In the genomic region with DNA sequence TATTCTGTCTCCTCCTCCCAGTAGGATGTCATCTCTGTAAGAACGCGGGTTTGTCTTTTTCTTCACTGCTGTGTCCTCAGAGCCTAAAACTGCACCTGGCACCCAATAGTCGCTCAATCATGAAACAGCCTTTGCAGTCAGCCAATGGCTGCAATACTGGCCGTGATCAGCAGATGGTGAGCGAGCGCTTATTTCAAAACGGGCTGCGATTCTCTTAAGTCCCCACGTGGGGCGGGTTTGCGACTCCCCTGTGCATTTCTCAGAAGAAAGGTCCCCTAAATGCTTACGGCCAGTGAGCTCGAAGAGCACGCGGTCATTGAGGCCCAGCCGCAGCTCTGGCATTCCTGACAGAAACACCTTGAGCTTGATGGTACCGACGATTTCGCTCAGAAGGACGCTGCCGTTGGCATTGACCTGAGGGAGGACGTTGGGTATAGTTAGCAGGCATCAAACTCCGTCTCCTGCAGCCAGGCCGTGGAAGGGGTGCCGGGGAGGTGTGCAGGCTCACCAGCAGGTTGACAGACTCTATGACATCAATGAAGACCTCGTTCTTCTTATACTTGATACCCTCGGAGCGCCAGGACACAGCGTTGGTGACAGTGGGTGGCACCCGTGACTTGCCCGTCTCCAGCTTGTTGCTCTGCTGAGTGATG, we compare ENCODE assay signal across 8 cellular contexts. TPM values are rescaled to one million over a fixed set of nuclear protein-coding genes. Genes with fewer than 3 reads are reported as not detected.
DNase-seq lines count a peak whose midpoint lies in the region; ATAC-seq and TF ChIP-seq lines count a peak whose summit lies in the region.

No MANE protein-coding gene starts in this region.

- POLR2A ChIA-PET in GM10248 (lab: Yijun Ruan, JAX) = no interaction called here
- POLR2A ChIA-PET in SK-N-SH (lab: Yijun Ruan, JAX) = interaction anchor here (0.6 to 1.3 kb wide), 4 partner anchors 59 to 115 kb away, joined by 3 to 7 read pairs (median 4); no protein-coding TSS in a partner anchor

- CTCF ChIA-PET in GM10248 (lab: Yijun Ruan, JAX) (interaction anchor here (0.6 to 8.7 kb wide), 51 partner anchors 8 to 283 kb away, joined by 3 to 340 read pairs (median 5); partner anchors contain the start of genes CDKN2D, DNM2, KRI1 and QTRT1), SK-N-SH (lab: Yijun Ruan, JAX) (interaction anchor here (0.6 to 9.1 kb wide), 55 partner anchors 8 to 283 kb away, joined by 3 to 330 read pairs (median 5); partner anchors contain the start of genes CDKN2D, DNM2, KRI1 and QTRT1)
- CTCF ChIA-PET in activated naive CD4-positive, alpha-beta T cell treated with anti-CD3 and anti-CD28 coated beads, Interleukin-2, amount 10 ng/mL, durations not matched to agents 7 days and 5 days (lab: Charles Lee) = interaction anchor here (0.5 to 12.1 kb wide), 34 partner anchors 8 to 321 kb away, joined by 3 to 299 read pairs (median 4); partner anchors contain the start of genes QTRT1 and SLC44A2

- TF ChIP-seq CTCF in GM10248 (IDR thresholded peaks at IDR 0.05; ENCODE audit: control extremely low read depth, extremely low read depth, low read depth, missing control alignments) (peak; percentile 99), SK-N-SH (IDR thresholded peaks at IDR 0.05) (peak; percentile 97), type B pancreatic cell (conservative IDR thresholded peaks at IDR 0.05) (peak; percentile 98)

- peaks cover 43% of the 10 kb centered on the region for H3K27me3 Mint-ChIP-seq in activated naive CD4-positive, alpha-beta T cell treated with anti-CD3 and anti-CD28 coated beads, Interleukin-2, amount 10 ng/mL, durations not matched to agents 7 days and 5 days
- H3K27me3 Mint-ChIP-seq in type B pancreatic cell = peaks cover 11% of the 10 kb centered on the region

- H3F3A ChIP-seq in SK-N-SH (replicated peaks; ENCODE audit: insufficient read depth) = no peaks in the 10 kb centered on the region

- no peak overlapping the region for H3K9ac ChIP-seq in SK-N-SH

- H3K79me2 ChIP-seq in SK-N-SH (ENCODE audit: insufficient read depth) = no peaks in the 10 kb centered on the region

- H3K4me3 ChIP-seq in SK-N-SH (ENCODE audit: low read depth in 2 of 2, low read length in 1 of 2) = peak overlapping the region in 1 of 2 experiments; percentile 6; a peak in 1 of 4 replicates

- H3K4me1 ChIP-seq in SK-N-SH (ENCODE audit: control insufficient read depth in 1 of 2, insufficient read depth in 2 of 2, low read depth in 1 of 2, low read length in 1 of 2) = peaks cover 0 to 3% of the 10 kb centered on the region in 2 experiments; a peak in 1 of 4 replicates

- no peak overlapping the region for H3K27ac Mint-ChIP-seq in activated naive CD4-positive, alpha-beta T cell treated with anti-CD3 and anti-CD28 coated beads, Interleukin-2, amount 10 ng/mL, durations not matched to agents 7 days and 5 days
- peak overlapping the region; percentile 9 for H3K27ac Mint-ChIP-seq in type B pancreatic cell

- intact Hi-C loops in head of caudate nucleus (cut with DNase I) (loop anchor here (2.0 kb wide), 1 partner anchor 64 kb away; no protein-coding TSS in a partner anchor), posterior cingulate gyrus (cut with DNase I) (loop anchor here (1.0 to 5.0 kb wide), 2 partner anchors 63 to 116 kb away; no protein-coding TSS in a partner anchor)

- no peak overlapping the region for H3K4me2 ChIP-seq in SK-N-SH

- peak; percentile 98 for TF ChIP-seq RAD21 in SK-N-SH (IDR thresholded peaks at IDR 0.05; ENCODE audit: low read length)

- DNase-seq in GM10248 (ENCODE audit: extremely low spot score) = peak; percentile 82
- DNase-seq in NAMALWA (ENCODE audit: low spot score) = peak; percentile 97
- peak; percentile 86 for DNase-seq in SK-N-SH
- peak; percentile 95 for DNase-seq in activated naive CD4-positive, alpha-beta T cell treated with anti-CD3 and anti-CD28 coated beads, Interleukin-2, amount 10 ng/mL, durations not matched to agents 7 days and 5 days
- DNase-seq in head of caudate nucleus = peak; percentile 81 to 96 (median 91)
- DNase-seq in posterior cingulate gyrus = peak; percentile 79 to 98 (median 90)
- peak; percentile 89 for DNase-seq in type B pancreatic cell (ENCODE audit: extremely low spot score, unreplicated experiment)

- H3K9me3 Mint-ChIP-seq in activated naive CD4-positive, alpha-beta T cell treated with anti-CD3 and anti-CD28 coated beads, Interleukin-2, amount 10 ng/mL, durations not matched to agents 7 days and 5 days = no peaks in the 10 kb centered on the region
- no peaks in the 10 kb centered on the region for H3K9me3 Mint-ChIP-seq in type B pancreatic cell

- no peak overlapping the region for H2AFZ ChIP-seq in SK-N-SH (ENCODE audit: low read depth)

- H3K36me3 Mint-ChIP-seq in activated naive CD4-positive, alpha-beta T cell treated with anti-CD3 and anti-CD28 coated beads, Interleukin-2, amount 10 ng/mL, durations not matched to agents 7 days and 5 days = no peaks in the 10 kb centered on the region
- H3K36me3 Mint-ChIP-seq in type B pancreatic cell = peaks cover 5% of the 10 kb centered on the region

- H3K4me3 Mint-ChIP-seq in activated naive CD4-positive, alpha-beta T cell treated with anti-CD3 and anti-CD28 coated beads, Interleukin-2, amount 10 ng/mL, durations not matched to agents 7 days and 5 days = no peak overlapping the region
- peak overlapping the region; percentile 45 for H3K4me3 Mint-ChIP-seq in type B pancreatic cell

- no peaks in the 10 kb centered on the region for H4K20me1 ChIP-seq in SK-N-SH (ENCODE audit: insufficient read depth)

- H3K4me1 Mint-ChIP-seq in activated naive CD4-positive, alpha-beta T cell treated with anti-CD3 and anti-CD28 coated beads, Interleukin-2, amount 10 ng/mL, durations not matched to agents 7 days and 5 days = peaks cover 17% of the 10 kb centered on the region
- H3K4me1 Mint-ChIP-seq in type B pancreatic cell (ENCODE audit: unreplicated experiment) = peaks cover 6% of the 10 kb centered on the region

- H3K9me3 ChIP-seq in SK-N-SH = no peaks in the 10 kb centered on the region

- H3K9me2 ChIP-seq in SK-N-SH = no peaks in the 10 kb centered on the region

- 29% methylated on average over 28 of the region's 31 CpGs for WGBS in SK-N-SH (ENCODE audit: low lambda C conversion rate)

- H3K27ac ChIP-seq in SK-N-SH (ENCODE audit: low read depth in 2 of 2, low read length in 1 of 2) = no peak overlapping the region

- no peaks in the 10 kb centered on the region for H3K36me3 ChIP-seq in SK-N-SH (replicated peaks in 1 of 2; ENCODE audit: control insufficient read depth in 1 of 2, insufficient read depth in 2 of 2, low read length in 1 of 2)

- TF ChIP-seq EP300 in SK-N-SH (IDR thresholded peaks at IDR 0.05; ENCODE audit: borderline replicate concordance in 1 of 2, low read depth in 1 of 2, low read length in 1 of 2) = no peak

- no peak for ATAC-seq in HG02852 (IDR thresholded peaks at IDR 0.05; ENCODE audit: unreplicated experiment)

- H3K27me3 ChIP-seq in SK-N-SH (ENCODE audit: insufficient read depth) = no peaks in the 10 kb centered on the region

TF ChIP-seq in SK-N-SH, 30 proteins besides CTCF, POLR2A, EP300 and RAD21 (continues in another document):
- TF ChIP-seq MAX (IDR thresholded peaks at IDR 0.05; ENCODE audit: low read depth) (peak; percentile 84), RCOR1 (IDR thresholded peaks at IDR 0.05; ENCODE audit: low read length) (no peak)
- TF ChIP-seq, protein P1, sequence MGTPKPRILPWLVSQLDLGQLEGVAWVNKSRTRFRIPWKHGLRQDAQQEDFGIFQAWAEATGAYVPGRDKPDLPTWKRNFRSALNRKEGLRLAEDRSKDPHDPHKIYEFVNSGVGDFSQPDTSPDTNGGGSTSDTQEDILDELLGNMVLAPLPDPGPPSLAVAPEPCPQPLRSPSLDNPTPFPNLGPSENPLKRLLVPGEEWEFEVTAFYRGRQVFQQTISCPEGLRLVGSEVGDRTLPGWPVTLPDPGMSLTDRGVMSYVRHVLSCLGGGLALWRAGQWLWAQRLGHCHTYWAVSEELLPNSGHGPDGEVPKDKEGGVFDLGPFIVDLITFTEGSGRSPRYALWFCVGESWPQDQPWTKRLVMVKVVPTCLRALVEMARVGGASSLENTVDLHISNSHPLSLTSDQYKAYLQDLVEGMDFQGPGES (IDR thresholded peaks at IDR 0.05; ENCODE audit: low read depth, low read length) = no peak

RNA-seq across cellular contexts. Expression of gene AP1M2, which starts 6.0 kb away (rescaled TPM):
- polyA plus RNA-seq in SK-N-SH (2012; rRNA removed) = 0.05 and 0.30 TPM in 2 replicates
- polyA plus RNA-seq in SK-N-SH (2012; cell fraction: cytosol; rRNA removed) = 0.21 and 0.42 TPM in 2 replicates
- 0.06 and 0.48 TPM in 2 replicates for polyA plus RNA-seq in SK-N-SH (2012; cell fraction: nucleus; rRNA removed)
- total RNA-seq in type B pancreatic cell (ENCODE audit: low replicate concordance) = 45.2 and 104 TPM in 2 replicates

RNA-seq across cellular contexts. Expression of gene CDKN2D, which starts 12.3 kb away (rescaled TPM):
- polyA plus RNA-seq in SK-N-SH (2012; rRNA removed) = 13.1 and 14.9 TPM in 2 replicates
- polyA plus RNA-seq in SK-N-SH (2012; cell fraction: cytosol; rRNA removed) = 11.6 and 16.2 TPM in 2 replicates
- polyA plus RNA-seq in SK-N-SH (2012; cell fraction: nucleus; rRNA removed) = 5.4 and 5.7 TPM in 2 replicates
- total RNA-seq in type B pancreatic cell (ENCODE audit: low replicate concordance) = 4.8 and 6.5 TPM in 2 replicates

RNA-seq across cellular contexts. Expression of gene KRI1, which starts 15.3 kb away (rescaled TPM):
- 23.3 and 26.7 TPM in 2 replicates for polyA plus RNA-seq in SK-N-SH (2012; rRNA removed)
- polyA plus RNA-seq in SK-N-SH (2012; cell fraction: cytosol; rRNA removed) = 17.4 and 23.7 TPM in 2 replicates
- 58.1 and 74.0 TPM in 2 replicates for polyA plus RNA-seq in SK-N-SH (2012; cell fraction: nucleus; rRNA removed)
- total RNA-seq in type B pancreatic cell (ENCODE audit: low replicate concordance) = 19.0 and 34.4 TPM in 2 replicates

RNA-seq across cellular contexts. Expression of gene ATG4D, which starts 37.4 kb away (rescaled TPM):
- polyA plus RNA-seq in SK-N-SH (2012; rRNA removed) = 19.7 and 22.6 TPM in 2 replicates
- polyA plus RNA-seq in SK-N-SH (2012; cell fraction: cytosol; rRNA removed) = 8.8 and 15.2 TPM in 2 replicates
- 65.8 and 70.8 TPM in 2 replicates for polyA plus RNA-seq in SK-N-SH (2012; cell fraction: nucleus; rRNA removed)
- total RNA-seq in type B pancreatic cell (ENCODE audit: low replicate concordance) = 35.8 and 44.6 TPM in 2 replicates

RNA-seq across cellular contexts. Expression of gene SLC44A2, which starts 44.2 kb away (rescaled TPM):
- 61.4 and 66.6 TPM in 2 replicates for polyA plus RNA-seq in SK-N-SH (2012; rRNA removed)
- polyA plus RNA-seq in SK-N-SH (2012; cell fraction: cytosol; rRNA removed) = 38.2 and 47.6 TPM in 2 replicates
- 97.7 and 150 TPM in 2 replicates for polyA plus RNA-seq in SK-N-SH (2012; cell fraction: nucleus; rRNA removed)
- 148 and 227 TPM in 2 replicates for total RNA-seq in type B pancreatic cell (ENCODE audit: low replicate concordance)
